8 cellular contexts compared by ENCODE assay signal in genomic region chr1:172135076-172135672, GRCh38.
DNase-seq lines count a peak whose midpoint lies in the region; TF ChIP-seq lines count a peak whose summit lies in the region.

No MANE protein-coding gene starts in this region.

- H3K4me1 ChIP-seq in prostate gland (replicated peaks), result no peaks in the 10 kb centered on the region

- 77% methylated on average over 2 of the region's 2 CpGs for WGBS in prostate gland

- H3K4me3 ChIP-seq in dorsolateral prefrontal cortex (no peak overlapping the region), prostate gland (no peak overlapping the region)

- no peaks in the 10 kb centered on the region for H3K27me3 Mint-ChIP-seq in T-helper 2 cell treated with Interferon-gamma antibody and Interleukin-4, amounts not matched to agents 5 μg/mL and 100 μg/mL, for 36 hours (ENCODE audit: low read depth)

- TF ChIP-seq CTCF in dorsolateral prefrontal cortex (IDR thresholded peaks at IDR 0.05 in 54 of 56, conservative IDR thresholded peaks at IDR 0.05 in 2 of 56; ENCODE audit: low read depth in 1 of 56, partially characterized antibody in 56 of 56) (peak in 40 of 56 donors; percentile 8 to 47 (median 31)), prostate gland (IDR thresholded peaks at IDR 0.05) (peak in 3 of 4 experiments; percentile 16 to 31 (median 22))

- no peaks in the 10 kb centered on the region for H3K36me3 ChIP-seq in prostate gland

- H3K4me1 Mint-ChIP-seq in T-helper 2 cell treated with Interferon-gamma antibody and Interleukin-4, amounts not matched to agents 5 μg/mL and 100 μg/mL, for 36 hours (ENCODE audit: low read depth), result peaks cover 18% of the 10 kb centered on the region

- H3K9me3 ChIP-seq in prostate gland, result no peaks in the 10 kb centered on the region

- peak; percentile 12 to 28 for DNase-seq in activated CD4-positive, alpha-beta T cell treated with anti-CD3 and anti-CD28 coated beads for 4 hours
- no peak for DNase-seq in activated CD4-positive, alpha-beta T cell treated with anti-CD3 and anti-CD28 coated beads, Interleukin-2, amount 50 U/mL, for 48 hours
- DNase-seq in MV-4-11 (lab: John Stamatoyannopoulos, UW) (peak; percentile 13), dorsolateral prefrontal cortex (no peak), prostate gland (ENCODE audit: low spot score) (no peak), NCI-H1436 (lab: John Stamatoyannopoulos, UW) (no peak)
- DNase-seq in T-helper 2 cell treated with Interferon-gamma antibody and Interleukin-4, amounts not matched to agents 5 μg/mL and 100 μg/mL, for 36 hours (ENCODE audit: low spot score), result no peak
- no peak for DNase-seq in activated CD8-positive, alpha-beta memory T cell treated with anti-CD3 and anti-CD28 coated beads for 24 hours

- no peak for TF ChIP-seq POLR2A in prostate gland (IDR thresholded peaks at IDR 0.05)

- H3K27me3 ChIP-seq in dorsolateral prefrontal cortex (no peaks in the 10 kb centered on the region), prostate gland (replicated peaks; ENCODE audit: insufficient read depth) (no peaks in the 10 kb centered on the region)

- intact Hi-C loops in dorsolateral prefrontal cortex (cut with DNase I) (no loop called here), prostate gland (cut with DNase I) (no loop called here)

- H3K27ac ChIP-seq in dorsolateral prefrontal cortex (no peak overlapping the region), prostate gland (no peak overlapping the region)

- no peak overlapping the region for H3K4me3 Mint-ChIP-seq in T-helper 2 cell treated with Interferon-gamma antibody and Interleukin-4, amounts not matched to agents 5 μg/mL and 100 μg/mL, for 36 hours

- H3K27ac Mint-ChIP-seq in T-helper 2 cell treated with Interferon-gamma antibody and Interleukin-4, amounts not matched to agents 5 μg/mL and 100 μg/mL, for 36 hours, result no peak overlapping the region

- peaks cover 5% of the 10 kb centered on the region for H3K36me3 Mint-ChIP-seq in T-helper 2 cell treated with Interferon-gamma antibody and Interleukin-4, amounts not matched to agents 5 μg/mL and 100 μg/mL, for 36 hours (ENCODE audit: low read depth)

- H3K9me3 Mint-ChIP-seq in T-helper 2 cell treated with Interferon-gamma antibody and Interleukin-4, amounts not matched to agents 5 μg/mL and 100 μg/mL, for 36 hours, result no peaks in the 10 kb centered on the region

Comparison
In these comparisons a context has a peak if more than half of its experiments do, and no peak if none do; other contexts are left out.
1. DNase-seq: peak in activated CD4-positive, alpha-beta T cell treated with anti-CD3 and anti-CD28 coated beads for 4 hours (2 of 2) and MV-4-11 (single experiment); none in activated CD4-positive, alpha-beta T cell treated with anti-CD3 and anti-CD28 coated beads, Interleukin-2, amount 50 U/mL, for 48 hours (0 of 2), dorsolateral prefrontal cortex (0 of 10), prostate gland (single experiment), T-helper 2 cell treated with Interferon-gamma antibody and Interleukin-4, amounts not matched to agents 5 μg/mL and 100 μg/mL, for 36 hours (single experiment), NCI-H1436 (single experiment) and activated CD8-positive, alpha-beta memory T cell treated with anti-CD3 and anti-CD28 coated beads for 24 hours (single experiment).